17 cellular contexts compared by ENCODE assay signal in genomic region chr7:28028471-28028870, GRCh38.
DNase-seq lines count a peak whose midpoint lies in the region; ATAC-seq, FAIRE-seq and TF ChIP-seq lines count a peak whose summit lies in the region.
"Had no signal": no experiment of that assay in that cellular context is flagged by ENCODE, and none has a peak within 500 bp of the region (broad histone marks: within the 10 kb centered on the region; RNA-seq: fewer than 3 reads in every experiment).

No MANE protein-coding gene starts in this region.

- BruUV-seq in HepG2 (replicated peaks; lab: Mats Ljungman, UMichigan) (no TSS peak), K562 (replicated peaks; lab: Mats Ljungman, UMichigan) (no TSS peak)

- H3K27ac ChIP-seq in HepG2 (ENCODE audit: extremely low read length, insufficient read depth, low read length) = no peak overlapping the region
- H3K27ac ChIP-seq in right lobe of liver = no peak overlapping the region
- H3K27ac ChIP-seq in K562 (ENCODE audit: extremely low read depth, low read depth, low read length) = no peak overlapping the region
- no peak overlapping the region for H3K27ac ChIP-seq in osteoblast (ENCODE audit: low read depth, low read length)
- H3K27ac ChIP-seq in vagina = peak overlapping the region; percentile 1

- H3K27me3 ChIP-seq in HepG2 (ENCODE audit: control insufficient read depth in 1 of 2, insufficient read depth in 2 of 2, low read length in 2 of 2) (peaks cover 0 to 9% of the 10 kb centered on the region in 2 experiments; a peak in 3 of 5 replicates), right lobe of liver (no peaks in the 10 kb centered on the region), K562 (ENCODE audit: control insufficient read depth in 2 of 2, insufficient read depth in 2 of 2, low read length in 2 of 2) (peaks cover 5 to 6% of the 10 kb centered on the region in 2 experiments; a peak in 4 of 5 replicates), osteoblast (ENCODE audit: insufficient read depth, low read length) (no peaks in the 10 kb centered on the region), vagina (no peaks in the 10 kb centered on the region)

- H4K20me1 ChIP-seq in HepG2 (ENCODE audit: insufficient read depth, low read length) (no peaks in the 10 kb centered on the region), K562 (replicated peaks; ENCODE audit: control insufficient read depth, insufficient read depth, low read length) (no peaks in the 10 kb centered on the region), osteoblast (ENCODE audit: insufficient read depth, low read length) (no peaks in the 10 kb centered on the region)

- POLR2A ChIA-PET in HepG2 (lab: Yijun Ruan, JAX) = no interaction called here
- POLR2A ChIA-PET in K562 (lab: Yijun Ruan, JAX) = no interaction called here

- no peak for TF ChIP-seq RAD21 in HepG2 (CRISPR knock-in tag; IDR thresholded peaks at IDR 0.05)
- TF ChIP-seq RAD21 in K562 (CRISPR knock-in tag; conservative IDR thresholded peaks at IDR 0.05 in 1 of 2, IDR thresholded peaks at IDR 0.05 in 1 of 2) = no peak

- H3K79me2 ChIP-seq in HepG2 (ENCODE audit: insufficient read depth, low read length) (no peaks in the 10 kb centered on the region), K562 (ENCODE audit: control insufficient read depth, insufficient read depth, low read length) (no peaks in the 10 kb centered on the region), osteoblast (ENCODE audit: insufficient read depth, low read length) (peaks cover 36% of the 10 kb centered on the region)

- intact Hi-C loops in HepG2 (cut with micrococcal nuclease; ENCODE audit: unreplicated experiment) (no loop called here), right lobe of liver (cut with DNase I) (loop anchor here in 1 of 2 donors (10.0 kb wide), 1 partner anchor 824 kb away; the partner anchor contains the start of gene HOXA13), K562 (cut with micrococcal nuclease) (loop anchor here (10.0 kb wide), 1 partner anchor 244 kb away; no protein-coding TSS in a partner anchor), vagina (cut with DNase I) (no loop called here)

- H3K4me3 ChIP-seq in HepG2 (replicated peaks in 1 of 3; ENCODE audit: insufficient read depth in 1 of 3, low read depth in 2 of 3, low read length in 3 of 3) = no peak overlapping the region
- no peak overlapping the region for H3K4me3 ChIP-seq in right lobe of liver
- H3K4me3 ChIP-seq in K562 = no peak overlapping the region
- no peak overlapping the region for H3K4me3 ChIP-seq in osteoblast (ENCODE audit: insufficient read depth, low read length)
- no peak overlapping the region for H3K4me3 ChIP-seq in vagina
- H3K4me3 ChIP-seq: GM23338 had no signal

- H3K9me3 ChIP-seq in HepG2 (ENCODE audit: low read length) (no peaks in the 10 kb centered on the region), right lobe of liver (no peaks in the 10 kb centered on the region), K562 (replicated peaks; ENCODE audit: control insufficient read depth, insufficient read depth, low read depth, low read length) (no peaks in the 10 kb centered on the region), osteoblast (ENCODE audit: low read depth, low read length) (no peaks in the 10 kb centered on the region), vagina (no peaks in the 10 kb centered on the region)

- H2AFZ ChIP-seq in HepG2 (ENCODE audit: low read length) (no peak overlapping the region), K562 (ENCODE audit: low read depth, low read length) (no peak overlapping the region), osteoblast (ENCODE audit: low read length) (no peak overlapping the region)
- H2AFZ ChIP-seq: GM23338 had no signal

- ATAC-seq in HepG2 (no peak), right lobe of liver (no peak), K562 (no peak), HG02981 (IDR thresholded peaks at IDR 0.05; ENCODE audit: unreplicated experiment) (no peak), GM19351 (IDR thresholded peaks at IDR 0.05; ENCODE audit: unreplicated experiment) (no peak)
- ATAC-seq: GM23338 had no signal

- no peak for DNase-seq in HepG2 (ENCODE audit: low spot score)
- no peak for DNase-seq in right lobe of liver
- DNase-seq in K562 (ENCODE audit: extremely low read depth in 1 of 4, low spot score in 3 of 4) = no peak
- DNase-seq in osteoblast (ENCODE audit: insufficient read length, low spot score, missing footprints) = no peak
- DNase-seq in vagina (ENCODE audit: extremely low spot score in 2 of 2) = no peak
- no peak for DNase-seq in stimulated activated CD4-positive, alpha-beta T cell treated with anti-CD3 and anti-CD28 coated beads, Interleukin-2, amount 100 ng/mL, for 24 hours
- DNase-seq: 8988T; ACHN; C1 segment of cervical spinal cord; Calu3; CD4-positive, alpha-beta T cell; DMS 273 treated with DMSO at 0.1 percent for 48 hours; H9 had no signal

- no peak for TF ChIP-seq EP300 in HepG2 (IDR thresholded peaks at IDR 0.05; ENCODE audit: low read depth in 2 of 2, low read length in 2 of 2)
- no peak for TF ChIP-seq EP300 in HepG2 (CRISPR knock-in tag; IDR thresholded peaks at IDR 0.05; ENCODE audit: borderline replicate concordance)
- TF ChIP-seq EP300 in K562 (IDR thresholded peaks at IDR 0.05; ENCODE audit: low read length) = no peak

- in situ Hi-C loops in HepG2 (cut with HindIII; ENCODE audit: extremely low pct_ligation_motif_present, low pct_unique_long_range_greater_than_20kb) = no loop called here
- in situ Hi-C loops in K562 (cut with MboI) = no loop called here

- CTCF ChIA-PET in HepG2 (lab: Yijun Ruan, JAX; ENCODE audit: low intra/inter-chr PET ratio, low total read pairs) (no interaction called here), K562 (lab: Yijun Ruan, JAX; ENCODE audit: low intra/inter-chr PET ratio) (no interaction called here)

- H3K4me1 ChIP-seq in HepG2 (ENCODE audit: insufficient read depth, low read length) (no peaks in the 10 kb centered on the region), right lobe of liver (no peaks in the 10 kb centered on the region), K562 (replicated peaks in 1 of 2; ENCODE audit: control insufficient read depth in 2 of 2, insufficient read depth in 2 of 2, low read length in 2 of 2) (no peaks in the 10 kb centered on the region), osteoblast (ENCODE audit: insufficient read depth, low read length) (peaks cover 14% of the 10 kb centered on the region), vagina (peaks cover 53% of the 10 kb centered on the region)

- H3K4me2 ChIP-seq in HepG2 (ENCODE audit: low read depth, low read length) (no peak overlapping the region), K562 (ENCODE audit: insufficient read depth, low read length) (no peak overlapping the region), osteoblast (ENCODE audit: insufficient read depth, low read length) (peak overlapping the region; percentile 53)
- H3K4me2 ChIP-seq: GM23338 had no signal

- TF ChIP-seq POLR2A in HepG2 (IDR thresholded peaks at IDR 0.05; ENCODE audit: insufficient read depth in 1 of 2, low read depth in 2 of 2, low read length in 2 of 2) = no peak
- TF ChIP-seq POLR2A in right lobe of liver (IDR thresholded peaks at IDR 0.05) = no peak
- TF ChIP-seq POLR2A in K562 (conservative IDR thresholded peaks at IDR 0.05) = no peak
- no peak for TF ChIP-seq POLR2A in vagina (IDR thresholded peaks at IDR 0.05)

- H3K9me1 ChIP-seq in K562 (ENCODE audit: control insufficient read depth, insufficient read depth, low read length) = no peaks in the 10 kb centered on the region

- H3K36me3 ChIP-seq in HepG2 (replicated peaks in 1 of 2; ENCODE audit: control insufficient read depth in 1 of 2, insufficient read depth in 2 of 2, low read length in 2 of 2) = no peaks in the 10 kb centered on the region
- no peaks in the 10 kb centered on the region for H3K36me3 ChIP-seq in right lobe of liver
- no peaks in the 10 kb centered on the region for H3K36me3 ChIP-seq in K562 (ENCODE audit: control insufficient read depth, insufficient read depth, low read length)
- no peaks in the 10 kb centered on the region for H3K36me3 ChIP-seq in osteoblast (ENCODE audit: insufficient read depth, low read length)
- no peaks in the 10 kb centered on the region for H3K36me3 ChIP-seq in vagina

- TF ChIP-seq CTCF in HepG2 (CRISPR knock-in tag; IDR thresholded peaks at IDR 0.05) = no peak
- TF ChIP-seq CTCF in right lobe of liver (IDR thresholded peaks at IDR 0.05) = no peak
- TF ChIP-seq CTCF in K562 (IDR thresholded peaks at IDR 0.05 in 2 of 3, conservative IDR thresholded peaks at IDR 0.05 in 1 of 3; ENCODE audit: insufficient read depth in 2 of 3, low read depth in 1 of 3, low read length in 3 of 3) = no peak
- TF ChIP-seq CTCF in osteoblast (IDR thresholded peaks at IDR 0.05; ENCODE audit: extremely low read depth, low read depth, low read length) = no peak
- TF ChIP-seq CTCF in vagina (IDR thresholded peaks at IDR 0.05) = no peak

- 40% methylated on average over 3 of the region's 3 CpGs for whole genome bisulfite sequencing in HepG2 (ENCODE audit: low lambda C conversion rate)
- WGBS in right lobe of liver (ENCODE audit: insufficient coverage, low coverage, low lambda C conversion rate, missing lambda C conversion rate) = 94% methylated on average over 3 of the region's 3 CpGs
- 2% methylated on average over 3 of the region's 3 CpGs for WGBS in K562 (ENCODE audit: insufficient coverage, low coverage, missing lambda C conversion rate)

- FAIRE-seq in HepG2 (lab: Jason Lieb, UNC) (no peak), K562 (lab: Jason Lieb, UNC) (no peak)
- FAIRE-seq: HTR-8/SVneo had no signal

- H3K9ac ChIP-seq in HepG2 (ENCODE audit: insufficient read depth, low read depth, low read length) (no peak overlapping the region), K562 (ENCODE audit: insufficient read depth in 1 of 2, low read depth in 2 of 2, low read length in 2 of 2) (no peak overlapping the region)

TF ChIP-seq in HepG2, 621 proteins besides CTCF, POLR2A, EP300 and RAD21:
- TF ChIP-seq CEBPB (IDR thresholded peaks at IDR 0.05; ENCODE audit: borderline replicate concordance, low read depth, low read length) (peak; percentile 51; the same call in 1 of the 2 replicates), BHLHE40 (IDR thresholded peaks at IDR 0.05; ENCODE audit: low read length) (no peak)
TF ChIP-seq in HepG2: peak in this region for 1.

TF ChIP-seq in K562, 482 proteins besides CTCF, POLR2A, EP300 and RAD21:
- TF ChIP-seq CEBPB (tag; IDR thresholded peaks at IDR 0.05) (peak; percentile 50), ZNF3 (CRISPR knock-in tag; IDR thresholded peaks at IDR 0.05) (no peak), CEBPG (CRISPR knock-in tag; IDR thresholded peaks at IDR 0.05) (no peak), CEBPG (tag; conservative IDR thresholded peaks at IDR 0.05 in 1 of 2, IDR thresholded peaks at IDR 0.05 in 1 of 2) (0 out of 4 replicates have a peak, but pooled peaks of 1 of the 2 experiments have one; percentile 44)

Comparison
In these comparisons a context has a peak if more than half of its experiments do, and no peak if none do; other contexts are left out.
1. Of the 241 proteins assayed by ChIP-seq in both HepG2 and K562: peak only in HepG2: none; only in K562: none; in both: CEBPB; in neither: 239; mixed calls (peak in some experiments, not most) for 1.